Comparison of ENCODE assay signal across 1 cellular context in the genomic region with DNA sequence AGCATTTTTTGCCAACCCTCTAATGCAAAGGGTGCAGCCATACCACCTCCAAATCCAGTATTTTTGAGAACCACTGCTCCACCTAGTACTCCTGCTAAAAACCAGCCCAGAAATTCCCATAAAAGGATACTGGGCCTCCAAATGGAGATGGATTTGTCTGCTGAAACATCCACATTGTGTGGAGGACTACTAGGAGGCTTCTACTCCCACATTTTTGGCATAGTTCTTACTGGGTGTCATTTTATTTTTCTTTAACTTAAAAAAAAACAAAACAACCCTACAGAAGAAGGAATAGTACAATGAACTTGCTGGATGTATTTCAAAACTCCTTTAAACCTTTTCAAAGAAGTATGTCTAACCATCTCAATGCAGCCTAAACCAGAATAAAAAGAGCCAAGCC.
TF ChIP-seq lines count a peak whose summit lies in the region.

No MANE protein-coding gene starts in this region.

TF ChIP-seq in WTC11, 78 proteins besides CTCF, POLR2A, EP300 and RAD21 (continued from another document):
- TF ChIP-seq, protein P1, sequence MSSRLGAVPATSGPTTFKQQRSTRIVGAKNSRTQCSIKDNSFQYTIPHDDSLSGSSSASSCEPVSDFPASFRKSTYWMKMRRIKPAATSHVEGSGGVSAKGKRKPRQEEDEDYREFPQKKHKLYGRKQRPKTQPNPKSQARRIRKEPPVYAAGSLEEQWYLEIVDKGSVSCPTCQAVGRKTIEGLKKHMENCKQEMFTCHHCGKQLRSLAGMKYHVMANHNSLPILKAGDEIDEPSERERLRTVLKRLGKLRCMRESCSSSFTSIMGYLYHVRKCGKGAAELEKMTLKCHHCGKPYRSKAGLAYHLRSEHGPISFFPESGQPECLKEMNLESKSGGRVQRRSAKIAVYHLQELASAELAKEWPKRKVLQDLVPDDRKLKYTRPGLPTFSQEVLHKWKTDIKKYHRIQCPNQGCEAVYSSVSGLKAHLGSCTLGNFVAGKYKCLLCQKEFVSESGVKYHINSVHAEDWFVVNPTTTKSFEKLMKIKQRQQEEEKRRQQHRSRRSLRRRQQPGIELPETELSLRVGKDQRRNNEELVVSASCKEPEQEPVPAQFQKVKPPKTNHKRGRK (CRISPR knock-in tag; IDR thresholded peaks at IDR 0.05; ENCODE audit: borderline replicate concordance), result no peak
TF ChIP-seq in WTC11: peak in this region for 0.
